In genomic region chr10:133076274-133077038, GRCh38 we compare ENCODE assay signal across 24 cellular contexts. TPM values are rescaled to one million over a fixed set of nuclear protein-coding genes. Genes with fewer than 3 reads are reported as not detected.
"Had no signal": no experiment of that assay in that cellular context is flagged by ENCODE, and none has a peak within 500 bp of the region (broad histone marks: within the 10 kb centered on the region; RNA-seq: fewer than 3 reads in every experiment).

No MANE protein-coding gene starts in this region.

- DNase-seq: IMR-90, Karpas-422, KG1, MG63, NCI-H1092, NCI-H1105 treated with DMSO at 0.1 percent for 48 hours, NCI-H1417 treated with DMSO at 0.1 percent for 48 hours, NCI-H146, NCI-H187, NCI-H2029, NCI-H2081 treated with DMSO at 0.1 percent for 48 hours, NCI-H226, NCI-H446, NCI-H510A, NCI-H524 treated with DMSO at 0.1 percent for 48 hours, NCI-H69, NCI-H774, Right ventricle myocardium superior, RPMI8226, SIG-M5 had no signal

- H3K4me1 ChIP-seq: SJSA1 had no signal

- H3K36me3 ChIP-seq: MG63, SJSA1 had no signal

- H3K9me3 ChIP-seq: MG63, SJSA1 had no signal

- H3K4me3 ChIP-seq: MG63, SJSA1, SK-N-MC had no signal

- H3K27ac ChIP-seq: SJSA1, SK-N-MC had no signal

- ATAC-seq: HepG2 had no signal

RNA-seq across cellular contexts. Expression of gene ADGRA1, which starts 11.3 kb away (rescaled TPM):
- total RNA-seq: HepG2, HT1080, IMR-90, Right ventricle myocardium superior, SJSA1 had no signal
- polyA plus RNA-seq: HepG2, IMR-90 had no signal
